Comparison of ENCODE assay signal across 14 cellular contexts in the genomic region with DNA sequence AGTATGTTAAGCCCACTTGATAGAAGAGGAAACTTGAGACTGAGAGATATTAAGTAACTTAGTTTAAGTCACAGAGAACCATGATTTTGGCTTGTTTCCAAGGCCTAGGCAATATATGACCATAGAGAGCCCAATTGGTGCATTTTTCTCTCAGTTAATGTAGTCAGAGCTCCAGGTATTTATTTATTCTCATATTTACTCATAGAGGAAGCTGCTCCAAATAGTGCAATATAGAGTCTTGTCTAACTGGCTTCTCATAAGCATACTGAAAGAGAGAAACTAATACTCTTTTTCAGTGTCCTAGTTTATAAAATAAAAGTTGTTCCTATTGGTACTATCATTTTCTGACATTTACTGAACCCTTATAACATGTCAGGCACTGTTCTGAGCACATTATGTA. TPM values are rescaled to one million over a fixed set of nuclear protein-coding genes. Genes with fewer than 3 reads are reported as not detected.
"Had no signal": no experiment of that assay in that cellular context is flagged by ENCODE, and none has a peak within 500 bp of the region (broad histone marks: within the 10 kb centered on the region; RNA-seq: fewer than 3 reads in every experiment).

No MANE protein-coding gene starts in this region.

- H3K36me3 ChIP-seq: uterus had no signal

- H3K27me3 ChIP-seq: cardiac muscle cell, colonic mucosa, heart right ventricle, uterus had no signal

- ATAC-seq: heart right ventricle, left ventricle myocardium superior had no signal

- H3K9me3 ChIP-seq: colonic mucosa, heart right ventricle, uterus had no signal

- H3K4me3 ChIP-seq: cardiac muscle cell, colonic mucosa, heart right ventricle, uterus had no signal

- DNase-seq: activated CD4-positive, alpha-beta T cell treated with anti-CD3 and anti-CD28 coated beads for 4 hours; colonic mucosa; foreskin melanocyte; heart right ventricle; left ventricle myocardium superior; mesendoderm; retina; stimulated activated CD4-positive, alpha-beta T cell treated with anti-CD3 and anti-CD28 coated beads, Interleukin-4, amount 100 ng/mL, for 1 hour; stimulated activated CD8-positive, alpha-beta memory T cell treated with anti-CD3 and anti-CD28 coated beads, Interleukin-4, amount 100 ng/mL, for 48 hours; T1000; uterus; WERI-Rb-1 had no signal

- H3K4me1 ChIP-seq: heart right ventricle, uterus had no signal

RNA-seq across cellular contexts. Expression of gene IL5RA, which starts 31.8 kb away (rescaled TPM):
- total RNA-seq: cardiac muscle cell had no signal
- polyA plus RNA-seq: cardiac muscle cell, keratinocyte had no signal
